Comparison of ENCODE assay signal across 1 cellular context in the genomic region with DNA sequence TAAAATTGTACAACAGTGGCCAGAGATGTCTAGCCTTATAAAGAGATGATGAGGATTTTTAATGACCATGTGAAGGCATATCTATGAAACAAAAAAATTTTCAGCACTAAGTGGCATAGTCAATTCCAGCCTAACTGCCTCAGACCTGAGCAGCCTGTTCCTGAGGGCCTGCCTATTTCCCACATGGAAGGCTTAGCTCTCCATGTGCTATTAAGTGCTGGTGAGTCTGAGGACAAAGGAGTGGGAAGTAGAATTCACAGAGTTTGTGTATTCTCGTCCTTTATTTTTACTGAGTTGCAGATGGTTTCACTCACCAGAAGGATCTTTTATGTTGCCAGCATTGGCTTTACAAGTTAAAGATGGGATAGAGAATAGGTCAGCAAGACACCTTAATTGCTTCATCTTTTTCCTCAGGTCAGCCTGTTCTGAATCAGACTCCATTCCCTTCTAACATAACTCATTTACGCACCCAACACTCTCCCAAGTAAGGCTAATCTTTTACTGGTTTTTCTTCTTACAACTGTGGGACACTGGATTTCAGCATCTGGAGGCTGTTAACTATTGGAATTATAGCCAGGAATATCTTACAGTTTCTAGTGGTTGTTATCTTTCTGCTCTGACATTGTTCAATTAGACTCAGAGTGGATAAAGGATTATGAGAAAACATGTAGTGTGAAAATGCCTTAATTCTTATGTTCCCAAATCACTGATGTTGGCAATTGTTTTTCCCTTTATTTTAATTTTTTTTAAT.
TF ChIP-seq lines count a peak whose summit lies in the region.

No MANE protein-coding gene starts in this region.

TF ChIP-seq in WTC11, 78 proteins besides CTCF, POLR2A, EP300 and RAD21 (continued from another document):
- TF ChIP-seq, protein P1, sequence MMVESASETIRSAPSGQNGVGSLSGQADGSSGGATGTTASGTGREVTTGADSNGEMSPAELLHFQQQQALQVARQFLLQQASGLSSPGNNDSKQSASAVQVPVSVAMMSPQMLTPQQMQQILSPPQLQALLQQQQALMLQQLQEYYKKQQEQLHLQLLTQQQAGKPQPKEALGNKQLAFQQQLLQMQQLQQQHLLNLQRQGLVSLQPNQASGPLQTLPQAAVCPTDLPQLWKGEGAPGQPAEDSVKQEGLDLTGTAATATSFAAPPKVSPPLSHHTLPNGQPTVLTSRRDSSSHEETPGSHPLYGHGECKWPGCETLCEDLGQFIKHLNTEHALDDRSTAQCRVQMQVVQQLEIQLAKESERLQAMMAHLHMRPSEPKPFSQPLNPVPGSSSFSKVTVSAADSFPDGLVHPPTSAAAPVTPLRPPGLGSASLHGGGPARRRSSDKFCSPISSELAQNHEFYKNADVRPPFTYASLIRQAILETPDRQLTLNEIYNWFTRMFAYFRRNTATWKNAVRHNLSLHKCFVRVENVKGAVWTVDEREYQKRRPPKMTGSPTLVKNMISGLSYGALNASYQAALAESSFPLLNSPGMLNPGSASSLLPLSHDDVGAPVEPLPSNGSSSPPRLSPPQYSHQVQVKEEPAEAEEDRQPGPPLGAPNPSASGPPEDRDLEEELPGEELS (CRISPR knock-in tag; IDR thresholded peaks at IDR 0.05) = no peak
- TF ChIP-seq OVOL2 (CRISPR knock-in tag; IDR thresholded peaks at IDR 0.05; ENCODE audit: borderline replicate concordance) (no peak), ZNF423 (CRISPR knock-in tag; IDR thresholded peaks at IDR 0.05) (no peak), GABPB1 (CRISPR knock-in tag; IDR thresholded peaks at IDR 0.05) (no peak), TCF7 (CRISPR knock-in tag; IDR thresholded peaks at IDR 0.05; ENCODE audit: low read depth) (no peak)
